Comparison of ENCODE assay signal across 8 cellular contexts in the genomic region with DNA sequence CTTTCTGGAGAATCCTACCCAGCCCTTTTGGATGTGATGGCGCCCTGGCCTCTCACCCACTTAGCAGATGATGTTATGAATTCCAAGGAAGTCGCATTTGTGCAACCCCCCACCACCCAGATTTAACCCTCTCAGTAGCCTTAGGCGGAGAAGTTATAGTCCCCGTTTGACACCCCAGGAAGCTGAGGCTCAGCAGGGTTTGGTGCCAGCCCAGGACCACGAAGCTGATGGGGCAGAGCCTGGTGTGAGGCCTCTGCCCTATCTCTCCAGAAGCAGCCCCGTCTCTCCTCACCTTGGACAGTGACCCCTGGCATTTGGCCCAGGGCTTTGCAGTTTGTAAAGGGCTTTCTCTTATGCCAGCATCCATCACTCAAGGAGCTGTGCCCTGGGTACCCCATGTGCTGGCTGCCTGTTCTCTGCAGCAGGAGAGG. TPM values are rescaled to one million over a fixed set of nuclear protein-coding genes. Genes with fewer than 3 reads are reported as not detected.
DNase-seq lines count a peak whose midpoint lies in the region; ATAC-seq and TF ChIP-seq lines count a peak whose summit lies in the region.

No MANE protein-coding gene starts in this region.

- H3K4me3 ChIP-seq in SJSA1 (peak overlapping the region; percentile 88), fibroblast of mammary gland (ENCODE audit: control insufficient read depth, low read depth, low read length) (peak overlapping the region; percentile 48), prostate gland (peak overlapping the region; percentile 78 to 97)

- ATAC-seq in HG02938 (IDR thresholded peaks at IDR 0.05; ENCODE audit: unreplicated experiment) (no peak), HG02852 (IDR thresholded peaks at IDR 0.05; ENCODE audit: unreplicated experiment) (no peak)

- H3K27me3 ChIP-seq in SJSA1 (replicated peaks) (no peaks in the 10 kb centered on the region; the same call in 1 of the 2 replicates), prostate gland (replicated peaks; ENCODE audit: insufficient read depth) (no peaks in the 10 kb centered on the region)

- CTCF ChIA-PET in Calu3 (lab: Charles Lee), result interaction anchor here (1.8 kb wide), 1 partner anchor 20 kb away, joined by 3 read pairs; no protein-coding TSS in a partner anchor

- no peak for TF ChIP-seq POLR2A in prostate gland (IDR thresholded peaks at IDR 0.05)

- H3K27me3 Mint-ChIP-seq in Calu3 (ENCODE audit: unreplicated experiment), result peaks cover 30% of the 10 kb centered on the region

- 36% methylated on average over 6 of the region's 6 CpGs for WGBS in prostate gland

- H3K9me3 ChIP-seq in SJSA1 (replicated peaks) (no peaks in the 10 kb centered on the region), prostate gland (no peaks in the 10 kb centered on the region)

- no peaks in the 10 kb centered on the region; the same call in 1 of the 2 replicates for H3K36me3 ChIP-seq in SJSA1
- H3K36me3 ChIP-seq in prostate gland, result no peaks in the 10 kb centered on the region

- no peak overlapping the region for H3K27ac ChIP-seq in SJSA1
- H3K27ac ChIP-seq in prostate gland, result peak overlapping the region; percentile 75 to 77

- H3K36me3 Mint-ChIP-seq in Calu3 (ENCODE audit: insufficient read depth, unreplicated experiment), result peaks cover 14% of the 10 kb centered on the region

- DNase-seq in Calu3 (peak; percentile 3), SJSA1 (ENCODE audit: low read depth in 1 of 2, low spot score in 2 of 2) (no peak), fibroblast of mammary gland (ENCODE audit: low read depth) (peak; percentile 20), prostate gland (ENCODE audit: low spot score) (no peak), T1000 (lab: John Stamatoyannopoulos, UW) (no peak), NCI-H69 (lab: John Stamatoyannopoulos, UW) (no peak)

- TSS peak; percentile 32 for BruUV-seq in Calu3 (replicated peaks; lab: Mats Ljungman, UMichigan)

- H3K4me1 Mint-ChIP-seq in Calu3 (ENCODE audit: low read depth, unreplicated experiment), result peaks cover 18% of the 10 kb centered on the region

- H3K4me1 ChIP-seq in SJSA1 (replicated peaks) (peaks cover 47% of the 10 kb centered on the region), prostate gland (replicated peaks) (peaks cover 10% of the 10 kb centered on the region)

- peak overlapping the region; percentile 64 for H3K4me3 Mint-ChIP-seq in Calu3 (ENCODE audit: low read depth, unreplicated experiment)

- no peak for TF ChIP-seq CTCF in Calu3 (IDR thresholded peaks at IDR 0.05; ENCODE audit: unreplicated experiment)
- no peak for TF ChIP-seq CTCF in fibroblast of mammary gland (conservative IDR thresholded peaks at IDR 0.05; ENCODE audit: control insufficient read depth, insufficient read depth, low read depth, low read length)
- TF ChIP-seq CTCF in prostate gland (IDR thresholded peaks at IDR 0.05), result no peak

- no peak overlapping the region for H3K27ac Mint-ChIP-seq in Calu3 (ENCODE audit: unreplicated experiment)

- H3K9me3 Mint-ChIP-seq in Calu3 (ENCODE audit: low read depth, unreplicated experiment), result no peaks in the 10 kb centered on the region

- intact Hi-C loops in Calu3 (cut with micrococcal nuclease; ENCODE audit: unreplicated experiment), result loop anchor here (5.0 kb wide), 1 partner anchor 37 kb away; no protein-coding TSS in a partner anchor
- intact Hi-C loops in prostate gland (cut with DNase I), result no loop called here

RNA-seq across cellular contexts. Expression of a gene that starts 1.1 kb away (rescaled TPM):
- total RNA-seq in Calu3 (2022) (21.6 and 23.4 TPM in 2 replicates), prostate gland (100 to 1,000 TPM in 1 of 2 donors, 10 to 100 TPM in 1; 53.4 to 169 TPM)
- total RNA-seq in SJSA1 (2014; rRNA removed; shearing (Covaris generic)), result 17.4 and 21.0 TPM in 2 replicates

Comparison
In these comparisons a context has a peak if more than half of its experiments do, and no peak if none do; other contexts are left out.
1. DNase-seq: peak in Calu3 (single experiment) and fibroblast of mammary gland (single experiment); none in SJSA1 (0 of 2), prostate gland (single experiment), T1000 (single experiment) and NCI-H69 (single experiment).
2. Peak in every context shown above with its lines, with median percentiles within 50 percentile points of each other: H3K4me3 ChIP-seq.